ENCODE assay signal across 16 cellular contexts in genomic region chr12:21823581-21823980, GRCh38. TPM values are rescaled to one million over a fixed set of nuclear protein-coding genes. Genes with fewer than 3 reads are reported as not detected.
DNase-seq lines count a peak whose midpoint lies in the region; ATAC-seq and TF ChIP-seq lines count a peak whose summit lies in the region.
"Had no signal": no experiment of that assay in that cellular context is flagged by ENCODE, and none has a peak within 500 bp of the region (broad histone marks: within the 10 kb centered on the region; RNA-seq: fewer than 3 reads in every experiment).

No MANE protein-coding gene starts in this region.

- peak overlapping the region; percentile 85 to 88 (median 88) for H3K27ac Mint-ChIP-seq in nephron
- H3K27ac Mint-ChIP-seq: CD4-positive, alpha-beta T cell; neural progenitor cell had no signal

- H3K36me3 ChIP-seq in heart right ventricle (peaks cover 0 to 22% (median 0%) of the 10 kb centered on the region in 9 donors), tibial artery (no peaks in the 10 kb centered on the region), HAP-1 (replicated peaks) (no peaks in the 10 kb centered on the region)
- H3K36me3 ChIP-seq: neural progenitor cell had no signal

- H3K4me1 ChIP-seq in heart right ventricle = peaks cover 0 to 53% (median 16%) of the 10 kb centered on the region in 9 donors
- H3K4me1 ChIP-seq in tibial artery = peaks cover 0 to 53% (median 10%) of the 10 kb centered on the region in 4 donors
- no peaks in the 10 kb centered on the region for H3K4me1 ChIP-seq in HAP-1
- H3K4me1 ChIP-seq: neural progenitor cell had no signal

- no peak for TF ChIP-seq CTCF in heart right ventricle (IDR thresholded peaks at IDR 0.05)
- no peak for TF ChIP-seq CTCF in nephron (IDR thresholded peaks at IDR 0.05; ENCODE audit: unreplicated experiment in 3 of 3)
- no peak for TF ChIP-seq CTCF in tibial artery (IDR thresholded peaks at IDR 0.05)

- H3K9me3 ChIP-seq in heart right ventricle = no peaks in the 10 kb centered on the region
- no peaks in the 10 kb centered on the region for H3K9me3 ChIP-seq in tibial artery
- no peaks in the 10 kb centered on the region for H3K9me3 ChIP-seq in HAP-1
- H3K9me3 ChIP-seq: SK-N-SH had no signal

- no peaks in the 10 kb centered on the region for H3K27me3 ChIP-seq in heart right ventricle
- H3K27me3 ChIP-seq in tibial artery = no peaks in the 10 kb centered on the region
- no peaks in the 10 kb centered on the region for H3K27me3 ChIP-seq in HAP-1 (ENCODE audit: low read depth)
- H3K27me3 ChIP-seq: neural progenitor cell had no signal

- peaks cover 68% of the 10 kb centered on the region for H3K4me1 Mint-ChIP-seq in nephron

- in situ Hi-C loops in HAP-1 (cut with MboI; ENCODE audit: low sequenced_read_pairs) = no loop called here

- no peaks in the 10 kb centered on the region for H3K27me3 Mint-ChIP-seq in nephron (ENCODE audit: low read depth)

- ATAC-seq in heart right ventricle = peak; percentile 44 to 93 (median 83)
- no peak for ATAC-seq in HG02798 (IDR thresholded peaks at IDR 0.05; ENCODE audit: poor library complexity, unreplicated experiment)

- 61 to 66% methylated on average over 8 of the region's 8 CpGs for WGBS in heart right ventricle, 2 donors

- intact Hi-C loops in heart right ventricle (cut with DNase I) = no loop called here
- intact Hi-C loops in tibial artery (cut with DNase I; ENCODE audit: low total_unique reads) = loop anchor here (5.0 kb wide), 1 partner anchor 46 kb away; no protein-coding TSS in a partner anchor

- no peak overlapping the region for H3K4me3 Mint-ChIP-seq in nephron
- H3K4me3 Mint-ChIP-seq: CD4-positive, alpha-beta T cell; neural progenitor cell had no signal

- no peaks in the 10 kb centered on the region for H3K36me3 Mint-ChIP-seq in nephron (ENCODE audit: low read depth)

- DNase-seq in anterior cingulate cortex (lab: John Stamatoyannopoulos, UW) (peak in 33 of 58 donors; percentile 0 to 31 (median 7)), heart right ventricle (peak; percentile 43 to 59), tibial artery (peak; percentile 79 to 89), HAP-1 (ENCODE audit: low spot score in 2 of 2) (no peak), NCI-H345 (lab: John Stamatoyannopoulos, UW) (no peak)
- DNase-seq: CD4-positive, alpha-beta T cell; islet precursor cell; MM.1S; NCI-H2171; SK-N-SH; stimulated activated CD4-positive, alpha-beta T cell treated with anti-CD3 and anti-CD28 coated beads, Interleukin-2, amount 100 ng/mL, for 24 hours had no signal

- no peak overlapping the region for H3K4me3 ChIP-seq in heart right ventricle
- peak overlapping the region in 1 of 2 donors; percentile 18 for H3K4me3 ChIP-seq in tibial artery
- H3K4me3 ChIP-seq in HAP-1 = no peak overlapping the region
- H3K4me3 ChIP-seq: neural progenitor cell had no signal

- H3K27ac ChIP-seq in heart right ventricle = peak overlapping the region in 9 of 10 donors; percentile 22 to 70 (median 58)
- peak overlapping the region; percentile 39 to 53 for H3K27ac ChIP-seq in tibial artery
- H3K27ac ChIP-seq: HL-60, neural progenitor cell, VCaP had no signal

- no peaks in the 10 kb centered on the region for H3K9me3 Mint-ChIP-seq in nephron
- H3K9me3 Mint-ChIP-seq: CD4-positive, alpha-beta T cell; neural progenitor cell had no signal

RNA-seq across cellular contexts. Expression of gene KCNJ8, which starts 49.1 kb away (rescaled TPM):
- 100 to 1,000 TPM in 2 of 10 donors, 10 to 100 TPM in 8; 46.0 to 128 (median 54.8) TPM for total RNA-seq in heart right ventricle
- 10 to 100 TPM; 13.8 to 87.8 TPM for polyA plus RNA-seq in heart right ventricle
- total RNA-seq: CD4-positive, alpha-beta T cell had no signal

Comparison
In these comparisons a context has a peak if more than half of its experiments do, and no peak if none do; other contexts are left out.
1. DNase-seq: peak in anterior cingulate cortex (33 of 58), heart right ventricle (2 of 2) and tibial artery (2 of 2); none in HAP-1 (0 of 2) and NCI-H345 (single experiment).